Comparison of ENCODE assay signal across 25 cellular contexts in genomic region chr7:27685209-27685608, GRCh38.
"Had no signal": no experiment of that assay in that cellular context is flagged by ENCODE, and none has a peak within 500 bp of the region (broad histone marks: within the 10 kb centered on the region; RNA-seq: fewer than 3 reads in every experiment).

No MANE protein-coding gene starts in this region.

- H3K4me3 ChIP-seq: coronary artery, SJCRH30, SK-N-MC had no signal

- H3K36me3 ChIP-seq: brain microvascular endothelial cell, SJCRH30 had no signal

- H3K27me3 ChIP-seq: brain microvascular endothelial cell, SJCRH30 had no signal

- DNase-seq: activated CD4-positive, alpha-beta T cell treated with anti-CD3 and anti-CD28 coated beads, Interleukin-2, amount 10 ng/mL, durations not matched to agents 24 days and 14 days; activated CD4-positive, alpha-beta T cell treated with anti-CD3 and anti-CD28 coated beads, Interleukin-2, amount 50 U/mL, for 4 hours; activated CD8-positive, alpha-beta T cell treated with anti-CD3 and anti-CD28 coated beads for 36 hours; activated gamma-delta T cell treated with Interleukin-2 at 50 U/mL for 16 hours; activated naive CD4-positive, alpha-beta T cell treated with anti-CD3 and anti-CD28 coated beads for 36 hours; activated naive CD8-positive, alpha-beta T cell treated with anti-CD3 and anti-CD28 coated beads, Interleukin-2, amount 50 U/mL, for 24 hours; activated T-cell treated with anti-CD3 and anti-CD28 coated beads, Interleukin-2, amount 50 U/mL, for 4 hours; anterior cingulate cortex; brain microvascular endothelial cell; Karpas-422; NCI-H1092 treated with DMSO at 0.1 percent for 48 hours; NCI-H1417; NCI-H146; NCI-H187; NCI-H2029 treated with DMSO at 0.1 percent for 48 hours; NCI-H2107; NCI-H510A; NCI-H526; NCI-H748 treated with DMSO at 0.1 percent for 48 hours; NK-92 treated with Interleukin-12 subunit alpha and Interleukin-12 subunit beta, amount 100 ng/mL, for 24 hours; SHP77; T1000 had no signal

- H3K27ac ChIP-seq: brain microvascular endothelial cell, coronary artery, SJCRH30, SK-N-MC had no signal

- H3K9me3 ChIP-seq: SJCRH30 had no signal

- ATAC-seq: activated CD8-positive, alpha-beta T cell treated with anti-CD3 and anti-CD28 coated beads for 36 hours; activated naive CD8-positive, alpha-beta T cell treated with anti-CD3 and anti-CD28 coated beads, Interleukin-2, amount 50 U/mL, for 24 hours; activated T-cell treated with anti-CD3 and anti-CD28 coated beads, Interleukin-2, amount 50 U/mL, for 4 hours had no signal
